8 cellular contexts compared by ENCODE assay signal in genomic region chr2:73827018-73827417, GRCh38. TPM values are rescaled to one million over a fixed set of nuclear protein-coding genes. Genes with fewer than 3 reads are reported as not detected.
A peak's percentile ranks its signal among the peaks of the same experiment; 100 is the strongest.
DNase-seq lines count a peak whose midpoint lies in the region; ATAC-seq and TF ChIP-seq lines count a peak whose summit lies in the region.

No MANE protein-coding gene starts in this region.

- no peak overlapping the region for H3K27ac Mint-ChIP-seq in activated naive CD8-positive, alpha-beta T cell treated with anti-CD3 and anti-CD28 coated beads, Interleukin-2, amount 10 ng/mL, durations not matched to agents 7 days and 5 days
- no peak overlapping the region for H3K27ac Mint-ChIP-seq in activated naive CD8-positive, alpha-beta T cell treated with anti-CD3 and anti-CD28 coated beads, Interleukin-2, amount 50 U/mL, for 24 hours
- peak overlapping the region; percentile 89 for H3K27ac Mint-ChIP-seq in stimulated activated memory B cell treated with anti-CD40 and anti-IgM and Interleukin-4, amounts not matched to agents 10 μg/mL and 1 μg/mL and 100 μg/mL, for 72 hours
- H3K27ac Mint-ChIP-seq in endothelial cell (ENCODE audit: unreplicated experiment): no peak overlapping the region

- no peaks in the 10 kb centered on the region for H3K9me3 Mint-ChIP-seq in activated naive CD8-positive, alpha-beta T cell treated with anti-CD3 and anti-CD28 coated beads, Interleukin-2, amount 10 ng/mL, durations not matched to agents 7 days and 5 days
- no peaks in the 10 kb centered on the region for H3K9me3 Mint-ChIP-seq in activated naive CD8-positive, alpha-beta T cell treated with anti-CD3 and anti-CD28 coated beads, Interleukin-2, amount 50 U/mL, for 24 hours
- no peaks in the 10 kb centered on the region for H3K9me3 Mint-ChIP-seq in stimulated activated memory B cell treated with anti-CD40 and anti-IgM and Interleukin-4, amounts not matched to agents 10 μg/mL and 1 μg/mL and 100 μg/mL, for 72 hours
- no peaks in the 10 kb centered on the region for H3K9me3 Mint-ChIP-seq in endothelial cell (ENCODE audit: unreplicated experiment)

- BruUV-seq in mammary epithelial cell (replicated peaks; lab: Mats Ljungman, UMichigan): no TSS peak

- no peak for ATAC-seq in activated naive CD8-positive, alpha-beta T cell treated with anti-CD3 and anti-CD28 coated beads, Interleukin-2, amount 10 ng/mL, durations not matched to agents 7 days and 5 days (ENCODE audit: low read depth)
- ATAC-seq in activated naive CD8-positive, alpha-beta T cell treated with anti-CD3 and anti-CD28 coated beads, Interleukin-2, amount 50 U/mL, for 24 hours: no peak
- ATAC-seq in stimulated activated memory B cell treated with anti-CD40 and anti-IgM and Interleukin-4, amounts not matched to agents 10 μg/mL and 1 μg/mL and 100 μg/mL, for 72 hours: no peak
- no peak for ATAC-seq in HG03460 (IDR thresholded peaks at IDR 0.05; ENCODE audit: unreplicated experiment)

- H3K27me3 ChIP-seq in mammary epithelial cell (ENCODE audit: insufficient read depth, low read length): no peaks in the 10 kb centered on the region

- CTCF ChIA-PET in mammary epithelial cell (lab: Charles Lee; ENCODE audit: low non-redundant PET): interaction anchor here (0.6 to 1.1 kb wide), 12 partner anchors 12 to 705 kb away, joined by 3 to 12 read pairs (median 4); no protein-coding TSS in a partner anchor

- H3K4me1 Mint-ChIP-seq in activated naive CD8-positive, alpha-beta T cell treated with anti-CD3 and anti-CD28 coated beads, Interleukin-2, amount 10 ng/mL, durations not matched to agents 7 days and 5 days: peaks cover 34% of the 10 kb centered on the region
- peaks cover 47% of the 10 kb centered on the region for H3K4me1 Mint-ChIP-seq in activated naive CD8-positive, alpha-beta T cell treated with anti-CD3 and anti-CD28 coated beads, Interleukin-2, amount 50 U/mL, for 24 hours
- peaks cover 52% of the 10 kb centered on the region for H3K4me1 Mint-ChIP-seq in stimulated activated memory B cell treated with anti-CD40 and anti-IgM and Interleukin-4, amounts not matched to agents 10 μg/mL and 1 μg/mL and 100 μg/mL, for 72 hours
- H3K4me1 Mint-ChIP-seq in endothelial cell (ENCODE audit: unreplicated experiment): peaks cover 22% of the 10 kb centered on the region

- peak overlapping the region; percentile 98 for H3K4me3 Mint-ChIP-seq in activated naive CD8-positive, alpha-beta T cell treated with anti-CD3 and anti-CD28 coated beads, Interleukin-2, amount 10 ng/mL, durations not matched to agents 7 days and 5 days
- no peak overlapping the region for H3K4me3 Mint-ChIP-seq in activated naive CD8-positive, alpha-beta T cell treated with anti-CD3 and anti-CD28 coated beads, Interleukin-2, amount 50 U/mL, for 24 hours
- H3K4me3 Mint-ChIP-seq in stimulated activated memory B cell treated with anti-CD40 and anti-IgM and Interleukin-4, amounts not matched to agents 10 μg/mL and 1 μg/mL and 100 μg/mL, for 72 hours: peak overlapping the region; percentile 64
- no peak overlapping the region for H3K4me3 Mint-ChIP-seq in endothelial cell (ENCODE audit: unreplicated experiment)

- H3K36me3 ChIP-seq in mammary epithelial cell (ENCODE audit: insufficient read depth, low read length): no peaks in the 10 kb centered on the region

- H3K36me3 Mint-ChIP-seq in activated naive CD8-positive, alpha-beta T cell treated with anti-CD3 and anti-CD28 coated beads, Interleukin-2, amount 10 ng/mL, durations not matched to agents 7 days and 5 days: peaks cover 12% of the 10 kb centered on the region
- peaks cover 7% of the 10 kb centered on the region for H3K36me3 Mint-ChIP-seq in activated naive CD8-positive, alpha-beta T cell treated with anti-CD3 and anti-CD28 coated beads, Interleukin-2, amount 50 U/mL, for 24 hours (ENCODE audit: low read depth)
- H3K36me3 Mint-ChIP-seq in stimulated activated memory B cell treated with anti-CD40 and anti-IgM and Interleukin-4, amounts not matched to agents 10 μg/mL and 1 μg/mL and 100 μg/mL, for 72 hours: peaks cover 5% of the 10 kb centered on the region
- H3K36me3 Mint-ChIP-seq in endothelial cell (ENCODE audit: low read depth, unreplicated experiment): no peaks in the 10 kb centered on the region

- intact Hi-C loops in mammary epithelial cell (cut with micrococcal nuclease): no loop called here

- no peaks in the 10 kb centered on the region for H4K20me1 ChIP-seq in mammary epithelial cell (ENCODE audit: insufficient read depth, low read length)

- no peak overlapping the region for H3K27ac ChIP-seq in mammary epithelial cell (ENCODE audit: insufficient read depth, low read depth, low read length)

- no peak overlapping the region for H2AFZ ChIP-seq in mammary epithelial cell (ENCODE audit: low read depth, low read length)

- no peaks in the 10 kb centered on the region for H3K9me3 ChIP-seq in mammary epithelial cell (replicated peaks; ENCODE audit: insufficient read depth, low read length)

- H3K4me3 ChIP-seq in mammary epithelial cell (replicated peaks in 1 of 3; ENCODE audit: insufficient read depth in 1 of 3, low read depth in 2 of 3, low read length in 3 of 3): no peak overlapping the region

- in situ Hi-C loops in mammary epithelial cell (cut with MboI; ENCODE audit: low sequenced_read_pairs in 2 of 2): loop anchor here (10.0 to 25.0 kb wide), 2 partner anchors 310 to 328 kb away; partner anchors contain the start of gene BOLA3 (in 1 of the 2)

- no peak overlapping the region for H3K9ac ChIP-seq in mammary epithelial cell (ENCODE audit: insufficient read depth, low read length)

- peaks cover 22% of the 10 kb centered on the region for H3K79me2 ChIP-seq in mammary epithelial cell (ENCODE audit: insufficient read depth, low read length)

- peaks cover 18% of the 10 kb centered on the region for H3K4me1 ChIP-seq in mammary epithelial cell (ENCODE audit: insufficient read depth, low read length)

- dilution Hi-C loops in mammary epithelial cell (cut with HindIII; ENCODE audit: low sequenced_read_pairs): no loop called here

- H3K4me2 ChIP-seq in mammary epithelial cell (ENCODE audit: insufficient read depth, low read depth, low read length): no peak overlapping the region

- no peak for DNase-seq in activated naive CD8-positive, alpha-beta T cell treated with anti-CD3 and anti-CD28 coated beads, Interleukin-2, amount 10 ng/mL, durations not matched to agents 7 days and 5 days
- no peak for DNase-seq in activated naive CD8-positive, alpha-beta T cell treated with anti-CD3 and anti-CD28 coated beads, Interleukin-2, amount 50 U/mL, for 24 hours
- DNase-seq in NOMO-1 treated with DMSO at 0.1 percent for 48 hours (lab: John Stamatoyannopoulos, UW; ENCODE audit: unreplicated experiment) (peak; percentile 68), mammary epithelial cell (peak; percentile 35), endothelial cell (ENCODE audit: low spot score) (no peak), amniotic stem cell (lab: John Stamatoyannopoulos, UW) (no peak)

- POLR2A ChIA-PET in activated naive CD8-positive, alpha-beta T cell treated with anti-CD3 and anti-CD28 coated beads, Interleukin-2, amount 10 ng/mL, durations not matched to agents 7 days and 5 days (lab: Charles Lee): interaction anchor here (2.7 kb wide), 1 partner anchor 352 kb away, joined by 20 read pairs; the partner anchor contains the start of gene MOB1A

- 27% methylated on average over 2 of the region's 2 CpGs for WGBS in mammary epithelial cell (ENCODE audit: low coverage, missing lambda C conversion rate)

- TF ChIP-seq CTCF in mammary epithelial cell (conservative IDR thresholded peaks at IDR 0.05 in 1 of 2, IDR thresholded peaks at IDR 0.05 in 1 of 2; ENCODE audit: extremely low read depth in 1 of 2, insufficient read depth in 1 of 2, low read depth in 1 of 2, low read length in 2 of 2) (peak; percentile 55 to 56), endothelial cell (IDR thresholded peaks at IDR 0.05; ENCODE audit: unreplicated experiment) (no peak)

- H3K27me3 Mint-ChIP-seq in activated naive CD8-positive, alpha-beta T cell treated with anti-CD3 and anti-CD28 coated beads, Interleukin-2, amount 10 ng/mL, durations not matched to agents 7 days and 5 days: peaks cover 2% of the 10 kb centered on the region
- no peaks in the 10 kb centered on the region for H3K27me3 Mint-ChIP-seq in activated naive CD8-positive, alpha-beta T cell treated with anti-CD3 and anti-CD28 coated beads, Interleukin-2, amount 50 U/mL, for 24 hours
- H3K27me3 Mint-ChIP-seq in stimulated activated memory B cell treated with anti-CD40 and anti-IgM and Interleukin-4, amounts not matched to agents 10 μg/mL and 1 μg/mL and 100 μg/mL, for 72 hours: no peaks in the 10 kb centered on the region
- H3K27me3 Mint-ChIP-seq in endothelial cell (ENCODE audit: unreplicated experiment): peaks cover 5% of the 10 kb centered on the region

RNA-seq across cellular contexts. Expression of gene STAMBP, which starts 1.7 kb away (rescaled TPM):
- total RNA-seq in activated naive CD8-positive, alpha-beta T cell treated with anti-CD3 and anti-CD28 coated beads, Interleukin-2, amount 10 ng/mL, durations not matched to agents 7 days and 5 days: 10 to 100 TPM; 38.9 to 42.1 TPM
- 10 to 100 TPM; 52.2 to 77.8 TPM for total RNA-seq in mammary epithelial cell
- polyA plus RNA-seq in mammary epithelial cell: 78.6 TPM
- polyA minus RNA-seq in mammary epithelial cell: 73.9 TPM
- total RNA-seq in endothelial cell (ENCODE audit: unreplicated experiment): 29.2 TPM

RNA-seq across cellular contexts. Expression of gene C2orf78, which starts 43.0 kb away (rescaled TPM):
- not detected for total RNA-seq in activated naive CD8-positive, alpha-beta T cell treated with anti-CD3 and anti-CD28 coated beads, Interleukin-2, amount 10 ng/mL, durations not matched to agents 7 days and 5 days
- total RNA-seq in mammary epithelial cell: not detected
- polyA plus RNA-seq in mammary epithelial cell: 0.02 TPM
- not detected for polyA minus RNA-seq in mammary epithelial cell
- not detected for total RNA-seq in endothelial cell (ENCODE audit: unreplicated experiment)

RNA-seq across cellular contexts. Expression of gene DUSP11, which starts 47.1 kb away (rescaled TPM):
- 10 to 100 TPM; 28.8 to 32.2 TPM for total RNA-seq in activated naive CD8-positive, alpha-beta T cell treated with anti-CD3 and anti-CD28 coated beads, Interleukin-2, amount 10 ng/mL, durations not matched to agents 7 days and 5 days
- total RNA-seq in mammary epithelial cell: 10 to 100 TPM; 39.1 to 40.5 TPM
- polyA plus RNA-seq in mammary epithelial cell: 39.5 TPM
- 16.6 TPM for polyA minus RNA-seq in mammary epithelial cell
- total RNA-seq in endothelial cell (ENCODE audit: unreplicated experiment): 32.4 TPM

Comparison
In these comparisons a context has a peak if more than half of its experiments do, and no peak if none do; other contexts are left out.
1. H3K4me3 Mint-ChIP-seq: peak in activated naive CD8-positive, alpha-beta T cell treated with anti-CD3 and anti-CD28 coated beads, Interleukin-2, amount 10 ng/mL, durations not matched to agents 7 days and 5 days (single experiment) and stimulated activated memory B cell treated with anti-CD40 and anti-IgM and Interleukin-4, amounts not matched to agents 10 μg/mL and 1 μg/mL and 100 μg/mL, for 72 hours (single experiment); none in activated naive CD8-positive, alpha-beta T cell treated with anti-CD3 and anti-CD28 coated beads, Interleukin-2, amount 50 U/mL, for 24 hours (single experiment) and endothelial cell (single experiment).
2. DNase-seq: peak in NOMO-1 treated with DMSO at 0.1 percent for 48 hours (single experiment) and mammary epithelial cell (single experiment); none in activated naive CD8-positive, alpha-beta T cell treated with anti-CD3 and anti-CD28 coated beads, Interleukin-2, amount 10 ng/mL, durations not matched to agents 7 days and 5 days (single experiment), activated naive CD8-positive, alpha-beta T cell treated with anti-CD3 and anti-CD28 coated beads, Interleukin-2, amount 50 U/mL, for 24 hours (single experiment), endothelial cell (single experiment) and amniotic stem cell (single experiment).